Comparison of ENCODE assay signal across 8 cellular contexts in the genomic region with DNA sequence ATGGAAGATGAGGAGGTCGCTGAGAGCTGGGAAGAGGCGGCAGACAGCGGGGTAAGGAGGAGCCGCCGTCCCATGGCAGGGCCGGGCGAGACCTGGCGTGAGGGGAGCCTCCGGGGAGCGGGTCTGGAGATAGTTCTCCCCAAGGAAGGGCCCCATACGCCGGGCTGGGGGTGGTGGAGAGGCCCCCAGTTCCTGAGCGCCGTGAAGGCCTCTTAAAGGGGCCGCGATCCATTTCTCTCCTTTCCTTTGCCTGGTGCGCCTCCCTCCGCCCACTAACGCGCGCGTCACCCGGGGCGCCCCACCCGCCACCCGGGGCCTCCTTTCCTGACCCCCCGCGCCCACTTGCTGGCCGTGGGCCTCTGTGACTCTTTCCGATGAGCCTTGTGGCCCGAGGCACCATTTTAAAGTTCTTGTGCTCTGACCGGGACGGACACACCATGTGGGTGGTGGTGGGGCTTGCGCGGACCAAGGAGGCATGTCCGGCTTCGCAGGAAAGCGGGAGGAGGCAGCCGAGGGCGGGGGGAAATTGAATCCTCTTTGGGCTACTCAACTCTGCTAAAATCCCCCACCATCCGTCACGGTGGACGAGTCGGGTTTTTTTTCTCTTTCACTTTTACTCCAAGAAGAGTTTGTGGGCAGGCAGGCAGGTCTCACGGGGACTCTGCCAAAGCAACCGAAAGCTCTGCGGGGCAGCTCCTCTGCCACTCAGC. TPM values are rescaled to one million over a fixed set of nuclear protein-coding genes. Genes with fewer than 3 reads are reported as not detected.
DNase-seq lines count a peak whose midpoint lies in the region; ATAC-seq and TF ChIP-seq lines count a peak whose summit lies in the region.

No MANE protein-coding gene starts in this region.

- H3K9me3 Mint-ChIP-seq in activated naive CD4-positive, alpha-beta T cell treated with anti-CD3 and anti-CD28 coated beads, Interleukin-2, amount 50 U/mL, for 72 hours, result no peaks in the 10 kb centered on the region

- H3K27ac ChIP-seq in DND-41 (ENCODE audit: low read length), result peak overlapping the region; percentile 90
- peak overlapping the region; percentile 90 for H3K27ac ChIP-seq in SJSA1
- H3K27ac ChIP-seq in parathyroid adenoma, result peak overlapping the region; percentile 95
- H3K27ac ChIP-seq in tibial nerve, result peak overlapping the region; percentile 95 to 99 (median 98)

- ATAC-seq in DND-41 (ENCODE audit: insufficient read depth, low read depth) (peak; percentile 72), GM21528 (IDR thresholded peaks at IDR 0.05; ENCODE audit: low FRiP score, unreplicated experiment) (peak; percentile 61), Right ventricle myocardium inferior (peak; percentile 84)
- peak; percentile 74 to 75 for ATAC-seq in activated naive CD4-positive, alpha-beta T cell treated with anti-CD3 and anti-CD28 coated beads, Interleukin-2, amount 50 U/mL, for 72 hours

- H3K36me3 Mint-ChIP-seq in activated naive CD4-positive, alpha-beta T cell treated with anti-CD3 and anti-CD28 coated beads, Interleukin-2, amount 50 U/mL, for 72 hours, result peaks cover 23 to 24% of the 10 kb centered on the region in 2 donors

- peak overlapping the region; percentile 97 to 99 for H3K27ac Mint-ChIP-seq in activated naive CD4-positive, alpha-beta T cell treated with anti-CD3 and anti-CD28 coated beads, Interleukin-2, amount 50 U/mL, for 72 hours

- H3K9ac ChIP-seq in DND-41 (ENCODE audit: low read depth, low read length), result peak overlapping the region; percentile 87
- peak overlapping the region; percentile 80 for H3K9ac ChIP-seq in parathyroid adenoma

- intact Hi-C loops in Right ventricle myocardium inferior (cut with DNase I), result loop anchor here (1.0 to 10.0 kb wide), 4 partner anchors 73 to 753 kb away; partner anchors contain the start of genes DDI2 and NECAP2

- H3K9me3 ChIP-seq in DND-41 (ENCODE audit: insufficient read depth, low read length, severe bottlenecking), result no peaks in the 10 kb centered on the region
- H3K9me3 ChIP-seq in SJSA1 (replicated peaks), result no peaks in the 10 kb centered on the region
- no peaks in the 10 kb centered on the region for H3K9me3 ChIP-seq in parathyroid adenoma (ENCODE audit: control insufficient read depth, low read length)
- no peaks in the 10 kb centered on the region for H3K9me3 ChIP-seq in tibial nerve

- DNase-seq in DND-41 (peak; percentile 78), SJSA1 (ENCODE audit: low read depth in 1 of 2, low spot score in 2 of 2) (peak; percentile 83 to 99), Right ventricle myocardium inferior (ENCODE audit: missing footprints) (peak; percentile 90), tibial nerve (ENCODE audit: low spot score in 2 of 2) (peak; percentile 68 to 75)
- DNase-seq in activated naive CD4-positive, alpha-beta T cell treated with anti-CD3 and anti-CD28 coated beads, Interleukin-2, amount 50 U/mL, for 72 hours (ENCODE audit: low spot score in 2 of 2), result peak; percentile 80 to 89

- H3K4me2 ChIP-seq in DND-41 (ENCODE audit: insufficient read depth, low read length) (peak overlapping the region; percentile 72), parathyroid adenoma (ENCODE audit: low read length) (peak overlapping the region; percentile 86)

- H3K36me3 ChIP-seq in DND-41 (ENCODE audit: insufficient read depth, low read length), result peaks cover 6% of the 10 kb centered on the region; the same call in 1 of the 2 replicates
- H3K36me3 ChIP-seq in SJSA1, result peaks cover 28% of the 10 kb centered on the region
- no peaks in the 10 kb centered on the region for H3K36me3 ChIP-seq in parathyroid adenoma (ENCODE audit: control insufficient read depth, insufficient read depth, low read length)
- H3K36me3 ChIP-seq in tibial nerve, result no peaks in the 10 kb centered on the region

- H3K79me2 ChIP-seq in DND-41 (ENCODE audit: insufficient read depth, low read length) (peaks cover 52% of the 10 kb centered on the region), parathyroid adenoma (peaks cover 29% of the 10 kb centered on the region)

- peaks cover 44% of the 10 kb centered on the region for H4K20me1 ChIP-seq in DND-41 (ENCODE audit: insufficient read depth, low read length)

- H3K27me3 ChIP-seq in DND-41 (ENCODE audit: insufficient read depth, low read length, poor library complexity) (no peaks in the 10 kb centered on the region), SJSA1 (replicated peaks) (no peaks in the 10 kb centered on the region), parathyroid adenoma (ENCODE audit: control insufficient read depth, insufficient read depth, low read length) (no peaks in the 10 kb centered on the region), tibial nerve (no peaks in the 10 kb centered on the region)

- H3K4me3 ChIP-seq in DND-41 (ENCODE audit: low read depth in 1 of 2, low read length in 2 of 2) (peak overlapping the region; percentile 72 to 84), SJSA1 (peak overlapping the region; percentile 76), parathyroid adenoma (ENCODE audit: low read depth, low read length) (peak overlapping the region; percentile 85), tibial nerve (peak overlapping the region; percentile 56 to 79 (median 71))

- TF ChIP-seq CTCF in DND-41 (IDR thresholded peaks at IDR 0.05; ENCODE audit: borderline replicate concordance, extremely low read depth, low read length, poor library complexity, severe bottlenecking) (peak; percentile 30), parathyroid adenoma (IDR thresholded peaks at IDR 0.05) (no peak), tibial nerve (IDR thresholded peaks at IDR 0.05) (peak in 2 of 5 experiments; percentile 8 to 49)

- H2AFZ ChIP-seq in DND-41 (ENCODE audit: low read depth, low read length) (peak overlapping the region; percentile 70), parathyroid adenoma (peak overlapping the region; percentile 92)

- TF ChIP-seq RAD21 in Ishikawa (IDR thresholded peaks at IDR 0.05; ENCODE audit: low read depth), result no peak; the same call in 1 of the 2 replicates

- H3K4me1 ChIP-seq in DND-41 (ENCODE audit: insufficient read depth, low read length) (peaks cover 28% of the 10 kb centered on the region), SJSA1 (replicated peaks) (peaks cover 35% of the 10 kb centered on the region), parathyroid adenoma (no peaks in the 10 kb centered on the region), tibial nerve (peaks cover 0 to 53% (median 18%) of the 10 kb centered on the region in 4 donors)

- TF ChIP-seq EP300 in Ishikawa (IDR thresholded peaks at IDR 0.05; ENCODE audit: borderline replicate concordance) (peak; percentile 30), tibial nerve (IDR thresholded peaks at IDR 0.05) (peak; percentile 28 to 98)

- WGBS in tibial nerve, 2 donors, result 0 to 1% methylated on average over 26 to 32 of the region's 47 CpGs

- peak; percentile 83 to 95 for TF ChIP-seq POLR2A in tibial nerve (IDR thresholded peaks at IDR 0.05)

TF ChIP-seq in Ishikawa, 13 proteins besides CTCF, POLR2A, EP300 and RAD21 (continues in another document):
- TF ChIP-seq, protein P1, sequence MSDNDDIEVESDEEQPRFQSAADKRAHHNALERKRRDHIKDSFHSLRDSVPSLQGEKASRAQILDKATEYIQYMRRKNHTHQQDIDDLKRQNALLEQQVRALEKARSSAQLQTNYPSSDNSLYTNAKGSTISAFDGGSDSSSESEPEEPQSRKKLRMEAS (IDR thresholded peaks at IDR 0.05), result peak; percentile 89
- peak; percentile 67 for TF ChIP-seq TAF1 (IDR thresholded peaks at IDR 0.05; ENCODE audit: low read depth)
- TF ChIP-seq FOXM1 (IDR thresholded peaks at IDR 0.05; ENCODE audit: borderline replicate concordance, low read depth), result no peak
- TF ChIP-seq CREB1 (IDR thresholded peaks at IDR 0.05; ENCODE audit: low read depth), result peak; percentile 3; the same call in 1 of the 2 replicates
- peak; percentile 38 for TF ChIP-seq TCF12 (IDR thresholded peaks at IDR 0.05; ENCODE audit: low read depth)
- TF ChIP-seq TEAD4 (IDR thresholded peaks at IDR 0.05), result 0 out of 2 replicates have a peak, but pooled peaks have one; percentile 11
- no peak; the same call in 1 of the 2 replicates for TF ChIP-seq NFIC (IDR thresholded peaks at IDR 0.05)
- TF ChIP-seq, protein P2, sequence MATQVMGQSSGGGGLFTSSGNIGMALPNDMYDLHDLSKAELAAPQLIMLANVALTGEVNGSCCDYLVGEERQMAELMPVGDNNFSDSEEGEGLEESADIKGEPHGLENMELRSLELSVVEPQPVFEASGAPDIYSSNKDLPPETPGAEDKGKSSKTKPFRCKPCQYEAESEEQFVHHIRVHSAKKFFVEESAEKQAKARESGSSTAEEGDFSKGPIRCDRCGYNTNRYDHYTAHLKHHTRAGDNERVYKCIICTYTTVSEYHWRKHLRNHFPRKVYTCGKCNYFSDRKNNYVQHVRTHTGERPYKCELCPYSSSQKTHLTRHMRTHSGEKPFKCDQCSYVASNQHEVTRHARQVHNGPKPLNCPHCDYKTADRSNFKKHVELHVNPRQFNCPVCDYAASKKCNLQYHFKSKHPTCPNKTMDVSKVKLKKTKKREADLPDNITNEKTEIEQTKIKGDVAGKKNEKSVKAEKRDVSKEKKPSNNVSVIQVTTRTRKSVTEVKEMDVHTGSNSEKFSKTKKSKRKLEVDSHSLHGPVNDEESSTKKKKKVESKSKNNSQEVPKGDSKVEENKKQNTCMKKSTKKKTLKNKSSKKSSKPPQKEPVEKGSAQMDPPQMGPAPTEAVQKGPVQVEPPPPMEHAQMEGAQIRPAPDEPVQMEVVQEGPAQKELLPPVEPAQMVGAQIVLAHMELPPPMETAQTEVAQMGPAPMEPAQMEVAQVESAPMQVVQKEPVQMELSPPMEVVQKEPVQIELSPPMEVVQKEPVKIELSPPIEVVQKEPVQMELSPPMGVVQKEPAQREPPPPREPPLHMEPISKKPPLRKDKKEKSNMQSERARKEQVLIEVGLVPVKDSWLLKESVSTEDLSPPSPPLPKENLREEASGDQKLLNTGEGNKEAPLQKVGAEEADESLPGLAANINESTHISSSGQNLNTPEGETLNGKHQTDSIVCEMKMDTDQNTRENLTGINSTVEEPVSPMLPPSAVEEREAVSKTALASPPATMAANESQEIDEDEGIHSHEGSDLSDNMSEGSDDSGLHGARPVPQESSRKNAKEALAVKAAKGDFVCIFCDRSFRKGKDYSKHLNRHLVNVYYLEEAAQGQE (IDR thresholded peaks at IDR 0.05; ENCODE audit: low read depth), result no peak
- TF ChIP-seq YY1 (IDR thresholded peaks at IDR 0.05; ENCODE audit: low read depth), result peak; percentile 9; the same call in 1 of the 2 replicates

RNA-seq across cellular contexts. Expression of gene SZRD1, which starts 0.4 kb away (rescaled TPM):
- 97.4 and 141 TPM in 2 replicates for total RNA-seq in SJSA1 (2014; rRNA removed; shearing (Covaris generic))
- total RNA-seq in activated naive CD4-positive, alpha-beta T cell treated with anti-CD3 and anti-CD28 coated beads, Interleukin-2, amount 50 U/mL, for 72 hours, result 100 to 1,000 TPM; 151 to 170 TPM
- 108 TPM for total RNA-seq in Right ventricle myocardium inferior
- total RNA-seq in tibial nerve, result 10 to 100 TPM; 51.1 to 69.0 (median 59.6) TPM

RNA-seq across cellular contexts. Expression of gene FBXO42, which starts 15.1 kb away (rescaled TPM):
- 8.3 and 20.0 TPM in 2 replicates for total RNA-seq in SJSA1 (2014; rRNA removed; shearing (Covaris generic))
- total RNA-seq in activated naive CD4-positive, alpha-beta T cell treated with anti-CD3 and anti-CD28 coated beads, Interleukin-2, amount 50 U/mL, for 72 hours, result 10 to 100 TPM; 12.6 to 23.4 TPM
- total RNA-seq in Right ventricle myocardium inferior (21.9 TPM), tibial nerve (10 to 100 TPM; 39.8 to 69.4 (median 54.4) TPM)

Comparison
In these comparisons a context has a peak if more than half of its experiments do, and no peak if none do; other contexts are left out.
1. Peak in every context shown above with its lines: DNase-seq, ATAC-seq, H3K4me3 ChIP-seq and H3K27ac ChIP-seq.